In the genomic region with DNA sequence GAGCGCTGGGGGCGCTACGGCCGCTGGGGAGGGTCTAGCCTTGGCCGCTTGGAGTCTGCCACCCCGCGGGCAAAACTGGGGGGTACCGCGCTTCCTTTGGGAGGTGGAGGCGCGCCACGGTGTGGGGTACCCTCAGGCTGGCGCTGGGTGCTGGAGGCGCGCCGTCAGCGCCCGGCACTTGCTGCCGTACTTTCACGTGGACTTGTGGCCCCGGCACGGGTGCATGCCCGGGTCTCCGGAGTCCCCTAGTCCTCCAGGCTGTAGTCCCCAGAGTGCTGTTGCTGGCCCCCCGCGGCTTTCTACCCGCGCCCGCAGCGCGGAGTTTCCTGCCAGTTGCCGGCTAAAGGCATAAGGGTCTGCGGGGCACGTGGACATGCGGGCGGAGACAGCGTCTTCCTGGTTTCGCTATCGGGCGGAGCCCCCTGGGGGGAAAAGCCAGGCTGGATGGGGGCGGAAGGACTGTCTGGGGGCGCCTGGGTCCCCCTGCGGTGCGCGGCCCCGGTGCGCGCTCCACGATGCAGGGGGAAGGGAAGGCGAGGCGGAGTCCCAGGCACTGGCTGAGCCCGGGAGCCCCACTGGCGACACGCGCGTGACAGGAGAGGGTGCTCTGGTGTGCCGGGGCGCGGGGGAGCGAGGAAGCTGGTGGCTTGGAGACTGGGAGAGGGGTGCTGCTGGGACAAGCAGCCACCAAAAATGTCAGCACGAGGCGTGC, we compare ENCODE assay signal across 8 cellular contexts. TPM values are rescaled to one million over a fixed set of nuclear protein-coding genes. Genes with fewer than 3 reads are reported as not detected.
DNase-seq lines count a peak whose midpoint lies in the region; ATAC-seq, FAIRE-seq and TF ChIP-seq lines count a peak whose summit lies in the region.

No MANE protein-coding gene starts in this region.

- TF ChIP-seq POLR2A in K562 (conservative IDR thresholded peaks at IDR 0.05) = peak; percentile 10

- H3K9me3 ChIP-seq in K562 (replicated peaks; ENCODE audit: control insufficient read depth, insufficient read depth, low read depth, low read length) (no peaks in the 10 kb centered on the region), smooth muscle cell (replicated peaks; ENCODE audit: low read depth) (no peaks in the 10 kb centered on the region)

- H3K4me3 ChIP-seq in K562 (peak overlapping the region; percentile 78), smooth muscle cell (peak overlapping the region; percentile 94)

- peak overlapping the region; percentile 83 to 98 for H3K9ac ChIP-seq in K562 (ENCODE audit: insufficient read depth in 1 of 2, low read depth in 2 of 2, low read length in 2 of 2)
- H3K9ac ChIP-seq in smooth muscle cell (ENCODE audit: low read depth) = peak overlapping the region; percentile 69

- no peak for FAIRE-seq in K562 (lab: Jason Lieb, UNC)

- intact Hi-C loops in K562 (cut with micrococcal nuclease) = loop anchor here (1.0 to 5.0 kb wide), 4 partner anchors 63 to 98 kb away; no protein-coding TSS in a partner anchor

- H3K4me2 ChIP-seq in K562 (ENCODE audit: insufficient read depth, low read length) (peak overlapping the region; percentile 70), smooth muscle cell (peak overlapping the region; percentile 99)

- TF ChIP-seq CTCF in K562 (IDR thresholded peaks at IDR 0.05 in 2 of 3, conservative IDR thresholded peaks at IDR 0.05 in 1 of 3; ENCODE audit: insufficient read depth in 2 of 3, low read depth in 1 of 3, low read length in 3 of 3) (peak; percentile 24 to 79 (median 50); a peak in 4 of 6 replicates), smooth muscle cell (IDR thresholded peaks at IDR 0.05; ENCODE audit: borderline replicate concordance, insufficient read depth, poor library complexity, severe bottlenecking) (no peak)

- peak; percentile 49 for DNase-seq in Caki2 (ENCODE audit: low read depth)
- DNase-seq in T-helper 2 cell = peak; percentile 15 to 45 (median 30)
- DNase-seq in K562 (ENCODE audit: extremely low read depth in 1 of 4, low spot score in 3 of 4) = peak; percentile 74 to 77 (median 76)
- peak; percentile 59 for DNase-seq in iPS-NIHi11 (ENCODE audit: low spot score)
- peak; percentile 66 for DNase-seq in smooth muscle cell (lab: John Stamatoyannopoulos, UW; ENCODE audit: unreplicated experiment)
- DNase-seq in NCI-H2029 (lab: John Stamatoyannopoulos, UW) = no peak

- H3K27me3 ChIP-seq in K562 (ENCODE audit: control insufficient read depth in 2 of 2, insufficient read depth in 2 of 2, low read length in 2 of 2) (no peaks in the 10 kb centered on the region), smooth muscle cell (ENCODE audit: low read depth) (no peaks in the 10 kb centered on the region)

- CTCF ChIA-PET in K562 (lab: Yijun Ruan, JAX; ENCODE audit: low intra/inter-chr PET ratio) = interaction anchor here (0.9 to 1.9 kb wide), 3 partner anchors 72 to 95 kb away, joined by 4 to 8 read pairs (median 4); no protein-coding TSS in a partner anchor

- ATAC-seq in GM19452 (IDR thresholded peaks at IDR 0.05; ENCODE audit: unreplicated experiment) = peak; percentile 31
- ATAC-seq in HG03558 (IDR thresholded peaks at IDR 0.05; ENCODE audit: extremely low read depth, unreplicated experiment) = peak; percentile 11
- ATAC-seq in K562 = peak; percentile 61

- peaks cover 19% of the 10 kb centered on the region for H4K20me1 ChIP-seq in K562 (replicated peaks; ENCODE audit: control insufficient read depth, insufficient read depth, low read length)
- no peaks in the 10 kb centered on the region for H4K20me1 ChIP-seq in smooth muscle cell (ENCODE audit: low read depth)

- H3K36me3 ChIP-seq in K562 (ENCODE audit: control insufficient read depth, insufficient read depth, low read length) (peaks cover 20% of the 10 kb centered on the region; the same call in 2 of the 3 replicates), smooth muscle cell (ENCODE audit: low read depth) (no peaks in the 10 kb centered on the region)

- POLR2A ChIA-PET in K562 (lab: Yijun Ruan, JAX) = interaction anchor here (0.6 to 2.5 kb wide), 12 partner anchors 8 to 94 kb away, joined by 3 to 20 read pairs (median 5); no protein-coding TSS in a partner anchor

- H3K4me1 ChIP-seq in K562 (replicated peaks in 1 of 2; ENCODE audit: control insufficient read depth in 2 of 2, insufficient read depth in 2 of 2, low read length in 2 of 2) (peaks cover 16 to 32% of the 10 kb centered on the region in 2 experiments; a peak in 4 of 5 replicates), smooth muscle cell (ENCODE audit: low read depth) (peaks cover 13% of the 10 kb centered on the region)

- peak overlapping the region; percentile 82 for H3K27ac ChIP-seq in K562 (ENCODE audit: extremely low read depth, low read depth, low read length)
- H3K27ac ChIP-seq in smooth muscle cell (ENCODE audit: low read depth) = no peak overlapping the region

- TF ChIP-seq EP300 in K562 (IDR thresholded peaks at IDR 0.05; ENCODE audit: low read length) = no peak

- peak in 1 of 2 experiments; percentile 50; a peak in 3 of 4 replicates for TF ChIP-seq RAD21 in K562 (CRISPR knock-in tag; conservative IDR thresholded peaks at IDR 0.05 in 1 of 2, IDR thresholded peaks at IDR 0.05 in 1 of 2)

- 1% methylated on average over 55 of the region's 62 CpGs for WGBS in K562 (ENCODE audit: insufficient coverage, low coverage, missing lambda C conversion rate)
- WGBS in smooth muscle cell (ENCODE audit: low lambda C conversion rate) = under 1% methylated on average over 55 of the region's 62 CpGs

- H3K9me1 ChIP-seq in K562 (ENCODE audit: control insufficient read depth, insufficient read depth, low read length) = no peaks in the 10 kb centered on the region

- peaks cover 61% of the 10 kb centered on the region for H3K79me2 ChIP-seq in K562 (ENCODE audit: control insufficient read depth, insufficient read depth, low read length)
- peaks cover 8% of the 10 kb centered on the region for H3K79me2 ChIP-seq in smooth muscle cell (ENCODE audit: low read depth)

- in situ Hi-C loops in Caki2 (cut with HindIII; ENCODE audit: low pct_unique_long_range_greater_than_20kb, low sequenced_read_pairs) (no loop called here), K562 (cut with MboI) (no loop called here)

- no TSS peak for BruUV-seq in K562 (replicated peaks; lab: Mats Ljungman, UMichigan)

- H3F3A ChIP-seq in smooth muscle cell (ENCODE audit: low read depth) = no peaks in the 10 kb centered on the region

- peak overlapping the region; percentile 93 for H2AFZ ChIP-seq in K562 (ENCODE audit: low read depth, low read length)
- peak overlapping the region; percentile 95 for H2AFZ ChIP-seq in smooth muscle cell (ENCODE audit: low read depth)

TF ChIP-seq in K562, 482 proteins besides CTCF, POLR2A, EP300 and RAD21 (continues in another document):
- TF ChIP-seq SMAD4 (CRISPR knock-in tag; conservative IDR thresholded peaks at IDR 0.05) = peak; percentile 67; the same call in 1 of the 2 replicates
- 0 out of 2 replicates have a peak, but pooled peaks have one; percentile 29 for TF ChIP-seq TAF7 (tag; IDR thresholded peaks at IDR 0.05)
- TF ChIP-seq RFX7 (CRISPR knock-in tag; IDR thresholded peaks at IDR 0.05) = no peak
- peak; percentile 96 for TF ChIP-seq ZKSCAN3 (CRISPR knock-in tag; IDR thresholded peaks at IDR 0.05)
- TF ChIP-seq PML (IDR thresholded peaks at IDR 0.05; ENCODE audit: low read length) = no peak

RNA-seq across cellular contexts. Expression of gene PPARGC1B, which starts 0.7 kb away (rescaled TPM):
- 0.17 and 0.43 TPM in 2 replicates for total RNA-seq in Caki2 (2014; rRNA removed; shearing (Covaris generic); ENCODE audit: low replicate concordance)
- 34.1 and 39.8 TPM in 2 replicates for total RNA-seq in K562 (2011; cell fraction: chromatin; rRNA removed; ENCODE audit: low replicate concordance)
- 20.5 and 21.1 TPM in 2 replicates for total RNA-seq in K562 (2011; cell fraction: nucleolus; rRNA removed)
- total RNA-seq in K562 (2011; cell fraction: nucleoplasm; rRNA removed) = 24.4 and 30.4 TPM in 2 replicates
- total RNA-seq in K562 (2014; rRNA removed) (8.6 and 10.9 TPM in 2 replicates), K562 (2014; rRNA removed; fragmentation: Illumina TruSeq; extraction: Trizol) (7.1 TPM in 2 replicates), K562 (2015; rRNA removed; fragmentation: Illumina TruSeq; extraction: Trizol) (7.3 and 8.1 TPM in 2 replicates), K562 (2021) (23.3 and 29.0 TPM in 2 replicates), smooth muscle cell (1.3 and 3.3 TPM in 2 replicates)
- polyA plus RNA-seq in K562 (2011; rRNA removed) (2.8 and 3.0 TPM in 2 replicates), K562 (2014; fragmentation: Illumina TruSeq; extraction: Trizol) (11.6 and 11.7 TPM in 2 replicates), K562 (2014; fragmentation: Nextera tagmentation; extraction: Ambion mirVana) (1 to 10 TPM; 2.5 to 6.3 TPM), K562 (2014; rRNA removed) (8.7 and 8.8 TPM in 2 replicates), smooth muscle cell (1.1 and 1.7 TPM in 2 replicates)
- polyA plus RNA-seq in K562 (2011; cell fraction: cytosol; rRNA removed) = 2.2 and 2.6 TPM in 2 replicates
- polyA plus RNA-seq in K562 (2011; cell fraction: nucleus; rRNA removed) = 13.0 and 17.4 TPM in 2 replicates
- polyA plus RNA-seq in K562 (2012) = 6.4 and 8.1 TPM in 2 replicates
- 7.3 and 7.7 TPM in 2 replicates for polyA minus RNA-seq in K562 (2011; rRNA and poly(A)+ RNA removed)
- 8.8 and 11.6 TPM in 2 replicates for polyA minus RNA-seq in K562 (2011; cell fraction: cytosol; rRNA and poly(A)+ RNA removed)
- polyA minus RNA-seq in K562 (2011; cell fraction: nucleus; rRNA and poly(A)+ RNA removed) = 9.4 and 10.8 TPM in 2 replicates

Comparison
In these comparisons a context has a peak if more than half of its experiments do, and no peak if none do; other contexts are left out.
1. ATAC-seq: peak in every context shown above with its lines; median percentile 61 in K562; 31 in GM19452; 11 in HG03558.